Comparison of ENCODE assay signal across 8 cellular contexts in the genomic region with DNA sequence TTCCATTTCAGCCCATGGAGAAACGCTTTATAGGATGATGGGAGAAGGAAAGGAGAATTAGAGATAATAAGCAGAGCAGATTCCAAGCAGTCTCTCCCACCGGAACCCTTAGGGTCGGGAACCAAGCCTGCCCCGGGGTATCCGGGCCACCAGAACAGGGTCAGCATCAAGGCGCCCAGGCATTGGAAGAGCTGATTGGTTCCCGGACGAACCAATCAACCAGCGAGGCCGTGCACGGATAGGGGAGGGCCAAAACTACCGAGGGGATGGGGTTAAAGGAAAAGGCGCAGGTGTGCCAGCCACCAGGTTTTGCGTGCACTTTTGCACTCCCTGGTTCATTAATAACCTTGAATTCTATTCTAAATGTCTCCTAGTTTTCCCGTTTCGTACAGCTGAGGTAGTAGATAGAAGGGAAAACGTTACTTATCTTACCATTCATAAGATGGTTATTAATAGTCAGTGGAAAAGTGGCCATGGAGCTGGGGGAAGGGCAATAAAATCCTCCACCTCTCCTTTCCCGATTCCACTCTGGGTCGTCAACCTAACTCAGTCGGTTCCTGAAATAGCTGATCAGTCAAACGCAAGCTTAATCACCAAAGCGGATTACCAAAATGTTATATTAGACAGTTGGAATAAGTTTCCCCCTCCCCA.
DNase-seq lines count a peak whose midpoint lies in the region; ATAC-seq and TF ChIP-seq lines count a peak whose summit lies in the region.

No MANE protein-coding gene starts in this region.

- H3K9me2 ChIP-seq in Loucy (replicated peaks; ENCODE audit: low read depth, low read length), result no peaks in the 10 kb centered on the region

- H3K9me3 ChIP-seq in Loucy (ENCODE audit: insufficient read depth, low read depth, low read length), result no peaks in the 10 kb centered on the region

- peaks cover 58% of the 10 kb centered on the region for H3K4me1 ChIP-seq in Loucy (ENCODE audit: insufficient read depth, low read length, poor library complexity, severe bottlenecking)

- no peak overlapping the region for H3K27ac Mint-ChIP-seq in activated naive CD8-positive, alpha-beta T cell treated with anti-CD3 and anti-CD28 coated beads, Interleukin-2, amount 50 U/mL, for 24 hours

- no peak for TF ChIP-seq CTCF in Loucy (conservative IDR thresholded peaks at IDR 0.05; ENCODE audit: low read length)

- DNase-seq in COLO668 (lab: John Stamatoyannopoulos, UW; ENCODE audit: unreplicated experiment) (peak; percentile 77), hepatic stellate cell (ENCODE audit: low spot score) (peak; percentile 34), pons (ENCODE audit: low spot score) (peak; percentile 91), amniotic stem cell (lab: John Stamatoyannopoulos, UW) (no peak), HCEC 1CT (no peak)
- DNase-seq in activated naive CD8-positive, alpha-beta T cell treated with anti-CD3 and anti-CD28 coated beads, Interleukin-2, amount 50 U/mL, for 24 hours, result no peak

- H3K4me1 Mint-ChIP-seq in activated naive CD8-positive, alpha-beta T cell treated with anti-CD3 and anti-CD28 coated beads, Interleukin-2, amount 50 U/mL, for 24 hours, result peaks cover 6% of the 10 kb centered on the region

- H4K20me1 ChIP-seq in Loucy (ENCODE audit: insufficient read depth, low read length, poor library complexity, severe bottlenecking), result peaks cover 20% of the 10 kb centered on the region

- H3K36me3 ChIP-seq in Loucy (ENCODE audit: insufficient read depth, low read length), result no peaks in the 10 kb centered on the region

- H3K27me3 ChIP-seq in Loucy (ENCODE audit: insufficient read depth, low read length, poor library complexity, severe bottlenecking), result no peaks in the 10 kb centered on the region

- peak overlapping the region; percentile 87 for H3K9ac ChIP-seq in Loucy (ENCODE audit: low read depth, low read length, poor library complexity, severe bottlenecking)

- peak overlapping the region; percentile 82 for H3K4me2 ChIP-seq in Loucy (ENCODE audit: low read depth, low read length, poor library complexity, severe bottlenecking)

- peaks cover 7% of the 10 kb centered on the region; the same call in 1 of the 2 replicates for H3F3A ChIP-seq in Loucy (ENCODE audit: low read depth)

- peak overlapping the region; percentile 94 for H3K4me3 ChIP-seq in Loucy (ENCODE audit: low read length, poor library complexity, severe bottlenecking)

- H3K36me3 Mint-ChIP-seq in activated naive CD8-positive, alpha-beta T cell treated with anti-CD3 and anti-CD28 coated beads, Interleukin-2, amount 50 U/mL, for 24 hours (ENCODE audit: low read depth), result no peaks in the 10 kb centered on the region

- H3K79me2 ChIP-seq in Loucy (ENCODE audit: insufficient read depth, low read length), result peaks cover 55% of the 10 kb centered on the region

- no peak for ATAC-seq in activated naive CD8-positive, alpha-beta T cell treated with anti-CD3 and anti-CD28 coated beads, Interleukin-2, amount 50 U/mL, for 24 hours
- no peak for ATAC-seq in HG03196 (IDR thresholded peaks at IDR 0.05; ENCODE audit: unreplicated experiment)

- H3K27me3 Mint-ChIP-seq in activated naive CD8-positive, alpha-beta T cell treated with anti-CD3 and anti-CD28 coated beads, Interleukin-2, amount 50 U/mL, for 24 hours, result peaks cover 48% of the 10 kb centered on the region

- no peak overlapping the region for H2AFZ ChIP-seq in Loucy (ENCODE audit: low read length)

- H3K9me3 Mint-ChIP-seq in activated naive CD8-positive, alpha-beta T cell treated with anti-CD3 and anti-CD28 coated beads, Interleukin-2, amount 50 U/mL, for 24 hours, result no peaks in the 10 kb centered on the region

- H3K4me3 Mint-ChIP-seq in activated naive CD8-positive, alpha-beta T cell treated with anti-CD3 and anti-CD28 coated beads, Interleukin-2, amount 50 U/mL, for 24 hours, result peak overlapping the region; percentile 80

Comparison
In these comparisons a context has a peak if more than half of its experiments do, and no peak if none do; other contexts are left out.
1. DNase-seq: peak in COLO668 (single experiment), hepatic stellate cell (single experiment) and pons (single experiment); none in activated naive CD8-positive, alpha-beta T cell treated with anti-CD3 and anti-CD28 coated beads, Interleukin-2, amount 50 U/mL, for 24 hours (single experiment), amniotic stem cell (single experiment) and HCEC 1CT (single experiment).